ENCODE assay signal across 24 cellular contexts in genomic region chr1:22248746-22249145, GRCh38.
"Had no signal": no experiment of that assay in that cellular context is flagged by ENCODE, and none has a peak within 500 bp of the region (broad histone marks: within the 10 kb centered on the region; RNA-seq: fewer than 3 reads in every experiment).

No MANE protein-coding gene starts in this region.

- H3K27ac ChIP-seq: ascending aorta, body of pancreas, Peyer's patch had no signal

- H3K36me3 ChIP-seq: ascending aorta, Peyer's patch had no signal

- H3K4me1 ChIP-seq: ascending aorta, body of pancreas had no signal

- H3K4me3 ChIP-seq: ascending aorta, body of pancreas, Peyer's patch had no signal

- H3K9me3 ChIP-seq: ascending aorta, body of pancreas, Peyer's patch had no signal

- ATAC-seq: activated CD4-positive, CD25-positive, alpha-beta regulatory T cell treated with anti-CD3 and anti-CD28 coated beads, Interleukin-2, amount 50 U/mL, for 24 hours; activated CD8-positive, alpha-beta T cell treated with anti-CD3 and anti-CD28 coated beads, Interleukin-2, amount 10 ng/mL, durations not matched to agents 7 days and 5 days; body of pancreas had no signal

- DNase-seq: activated CD4-positive, alpha-beta T cell treated with anti-CD3 and anti-CD28 coated beads for 4 hours; activated CD4-positive, alpha-beta T cell treated with anti-CD3 and anti-CD28 coated beads, Interleukin-2, amount 50 U/mL, for 4 hours; activated CD8-positive, alpha-beta memory T cell treated with anti-CD3 and anti-CD28 coated beads, Interleukin-2, amount 50 U/mL, for 48 hours; activated CD8-positive, alpha-beta T cell treated with anti-CD3 and anti-CD28 coated beads, Interleukin-2, amount 10 ng/mL, durations not matched to agents 7 days and 5 days; activated naive CD4-positive, alpha-beta T cell; activated T-cell treated with anti-CD3 and anti-CD28 coated beads, Interleukin-2, amount 50 U/mL, for 1 hour; amniotic stem cell; body of pancreas; central memory CD4-positive, alpha-beta T cell; KG1; NCI-H1048; NCI-H1930; NCI-H2107; NCI-H2171 treated with DMSO at 0.1 percent for 48 hours; NCI-H226; NCI-H526; NCI-H774; NK-92 treated with Interleukin-12 subunit alpha and Interleukin-12 subunit beta, amount 100 ng/mL, for 24 hours; OCI-M1; Peyer's patch; SHP77 treated with DMSO at 0.1 percent for 48 hours; T-helper 1 cell had no signal

- H3K27me3 ChIP-seq: ascending aorta, body of pancreas, Peyer's patch had no signal
